1 cellular context compared by ENCODE assay signal in the genomic region with DNA sequence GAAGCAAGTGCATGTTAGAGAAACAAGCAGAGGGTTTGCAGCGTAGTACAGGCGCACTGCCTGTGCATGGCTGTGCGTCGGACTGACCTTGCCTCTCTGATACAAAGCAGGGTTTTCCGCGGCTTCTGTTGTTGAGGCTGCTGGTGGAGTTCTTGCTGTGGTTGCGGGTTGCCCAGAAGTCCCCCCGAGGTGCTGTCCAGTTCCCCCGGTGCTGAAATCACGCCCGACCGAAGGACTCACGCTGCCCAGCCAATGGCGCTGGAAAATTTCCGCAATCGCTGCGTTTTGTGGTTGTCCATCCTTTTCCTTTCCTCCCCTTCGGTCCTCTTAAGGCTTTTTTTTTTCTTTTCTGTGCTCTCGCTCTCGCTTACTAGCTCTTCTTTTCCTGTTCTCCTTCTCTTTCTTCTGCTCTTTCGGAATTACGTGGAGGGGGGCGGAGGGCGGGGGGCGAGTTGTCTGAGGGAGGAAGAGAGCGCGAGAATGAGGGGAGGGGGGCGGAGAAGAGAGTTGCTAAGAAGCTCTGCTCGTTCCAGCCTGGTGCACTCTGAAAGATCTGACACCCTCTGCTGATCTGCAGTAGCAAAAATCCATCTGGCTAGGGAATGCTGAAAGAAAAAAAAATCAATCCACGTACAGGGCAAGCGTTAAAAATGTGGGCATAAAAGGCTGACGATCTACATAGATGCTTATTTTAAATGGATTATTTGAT.
TF ChIP-seq lines count a peak whose summit lies in the region.

A gene with protein sequence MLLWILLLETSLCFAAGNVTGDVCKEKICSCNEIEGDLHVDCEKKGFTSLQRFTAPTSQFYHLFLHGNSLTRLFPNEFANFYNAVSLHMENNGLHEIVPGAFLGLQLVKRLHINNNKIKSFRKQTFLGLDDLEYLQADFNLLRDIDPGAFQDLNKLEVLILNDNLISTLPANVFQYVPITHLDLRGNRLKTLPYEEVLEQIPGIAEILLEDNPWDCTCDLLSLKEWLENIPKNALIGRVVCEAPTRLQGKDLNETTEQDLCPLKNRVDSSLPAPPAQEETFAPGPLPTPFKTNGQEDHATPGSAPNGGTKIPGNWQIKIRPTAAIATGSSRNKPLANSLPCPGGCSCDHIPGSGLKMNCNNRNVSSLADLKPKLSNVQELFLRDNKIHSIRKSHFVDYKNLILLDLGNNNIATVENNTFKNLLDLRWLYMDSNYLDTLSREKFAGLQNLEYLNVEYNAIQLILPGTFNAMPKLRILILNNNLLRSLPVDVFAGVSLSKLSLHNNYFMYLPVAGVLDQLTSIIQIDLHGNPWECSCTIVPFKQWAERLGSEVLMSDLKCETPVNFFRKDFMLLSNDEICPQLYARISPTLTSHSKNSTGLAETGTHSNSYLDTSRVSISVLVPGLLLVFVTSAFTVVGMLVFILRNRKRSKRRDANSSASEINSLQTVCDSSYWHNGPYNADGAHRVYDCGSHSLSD (minus strand): TSS at position 558 of the 709 bp plus-strand sequence. CDS start 967 bp downstream, outside the sequence.

TF ChIP-seq in H1, 55 proteins besides CTCF, POLR2A, EP300 and RAD21 (continued from another document):
- TF ChIP-seq, protein P1, sequence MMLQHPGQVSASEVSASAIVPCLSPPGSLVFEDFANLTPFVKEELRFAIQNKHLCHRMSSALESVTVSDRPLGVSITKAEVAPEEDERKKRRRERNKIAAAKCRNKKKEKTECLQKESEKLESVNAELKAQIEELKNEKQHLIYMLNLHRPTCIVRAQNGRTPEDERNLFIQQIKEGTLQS (IDR thresholded peaks at IDR 0.05; ENCODE audit: insufficient read depth, low read depth, low read length): no peak
- no peak for TF ChIP-seq CHD1 (IDR thresholded peaks at IDR 0.05; ENCODE audit: low read depth, low read length)
- TF ChIP-seq SIX5 (IDR thresholded peaks at IDR 0.05; ENCODE audit: low read depth, low read length): no peak
- TF ChIP-seq SAP30 (IDR thresholded peaks at IDR 0.05; ENCODE audit: insufficient read depth, insufficient replicate concordance, low read length): peak; percentile 96
- no peak for TF ChIP-seq TAF7 (optimal IDR thresholded peaks at IDR 0.05; ENCODE audit: borderline replicate concordance, low read depth, low read length)
- TF ChIP-seq CBX5 (IDR thresholded peaks at IDR 0.05; ENCODE audit: low read depth, low read length): no peak
- no peak for TF ChIP-seq MAFK (IDR thresholded peaks at IDR 0.05; ENCODE audit: low read depth, low read length)
- TF ChIP-seq POLR2AphosphoS5 (IDR thresholded peaks at IDR 0.05; ENCODE audit: low read depth, low read length): no peak
- peak; percentile 83 for TF ChIP-seq CTBP2 (IDR thresholded peaks at IDR 0.05; ENCODE audit: borderline replicate concordance, insufficient read depth, insufficient read length, low read length)
- TF ChIP-seq JUND (IDR thresholded peaks at IDR 0.05; ENCODE audit: low read length): no peak
- no peak for TF ChIP-seq NRF1 (IDR thresholded peaks at IDR 0.05; ENCODE audit: low read depth, low read length)
- no peak for TF ChIP-seq NANOG (IDR thresholded peaks at IDR 0.05; ENCODE audit: insufficient read depth, low read depth, low read length, poor library complexity, severe bottlenecking)
- peak; percentile 99 for TF ChIP-seq SIN3A (conservative IDR thresholded peaks at IDR 0.05 in 1 of 2, IDR thresholded peaks at IDR 0.05 in 1 of 2; ENCODE audit: low read depth in 1 of 2, low read length in 2 of 2)
- TF ChIP-seq HDAC6 (IDR thresholded peaks at IDR 0.05; ENCODE audit: low read depth, low read length): no peak
- TF ChIP-seq E2F6 (IDR thresholded peaks at IDR 0.05): no peak
- peak; percentile 62; the same call in 1 of the 2 replicates for TF ChIP-seq CREB1 (IDR thresholded peaks at IDR 0.05)
- peak; percentile 87 for TF ChIP-seq YY1 (IDR thresholded peaks at IDR 0.05; ENCODE audit: low read depth, low read length)
